18 cellular contexts compared by ENCODE assay signal in the genomic region with DNA sequence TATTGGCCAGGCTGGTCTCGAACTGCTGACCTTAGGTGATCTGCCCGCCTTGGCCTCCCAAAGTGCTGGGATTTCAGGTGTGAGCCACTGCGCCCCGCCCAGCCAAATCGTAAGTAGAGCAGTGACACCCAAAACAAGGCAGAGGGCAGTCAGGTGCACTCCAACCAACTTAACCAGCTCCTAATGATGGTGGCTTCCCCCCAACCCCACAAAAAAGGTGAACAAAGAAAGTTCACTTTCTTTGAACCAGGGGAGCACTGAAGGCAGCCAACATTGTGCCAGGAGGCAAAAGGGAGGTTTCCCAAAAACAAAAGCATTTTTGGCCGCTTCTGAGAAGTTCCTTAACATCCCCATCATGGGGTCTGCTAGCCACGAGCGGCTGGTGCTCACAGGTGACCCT. TPM values are rescaled to one million over a fixed set of nuclear protein-coding genes. Genes with fewer than 3 reads are reported as not detected.
A peak's percentile ranks its signal among the peaks of the same experiment; 100 is the strongest.
DNase-seq lines count a peak whose midpoint lies in the region; ATAC-seq, FAIRE-seq and TF ChIP-seq lines count a peak whose summit lies in the region.
"Had no signal": no experiment of that assay in that cellular context is flagged by ENCODE, and none has a peak within 500 bp of the region (broad histone marks: within the 10 kb centered on the region; RNA-seq: fewer than 3 reads in every experiment).

No MANE protein-coding gene starts in this region.

- peaks cover 12% of the 10 kb centered on the region for H3K27me3 Mint-ChIP-seq in GM23338 (ENCODE audit: insufficient read depth, low read depth, poor library complexity)
- H3K27me3 Mint-ChIP-seq in activated naive CD8-positive, alpha-beta T cell treated with anti-CD3 and anti-CD28 coated beads, Interleukin-2, amount 50 U/mL, for 24 hours: peaks cover 3% of the 10 kb centered on the region

- 92% methylated on average over 8 of the region's 8 CpGs; no CpG with 5 or more reads in 1 of the 2 experiments for WGBS in H1 (ENCODE audit: extremely low coverage in 1 of 2, insufficient coverage in 1 of 2, insufficient read length in 1 of 2, insufficient replicate concordance in 2 of 2, low coverage in 1 of 2, low lambda C conversion rate in 2 of 2, missing lambda C conversion rate in 1 of 2), 2 experiments
- WGBS in mesendoderm (ENCODE audit: extremely low coverage, insufficient coverage, low lambda C conversion rate): no CpG with 5 or more reads among the region's 8 CpGs
- 82 to 83% methylated on average over 8 of the region's 8 CpGs for WGBS in pancreas, 2 donors

- H3K4me1 ChIP-seq in GM23338 (ENCODE audit: insufficient read depth): peaks cover 26% of the 10 kb centered on the region
- peaks cover 0 to 24% (median 15%) of the 10 kb centered on the region in 4 experiments; a peak in 6 of 7 replicates for H3K4me1 ChIP-seq in H1 (replicated peaks in 1 of 4; ENCODE audit: control insufficient read depth in 3 of 4, insufficient read depth in 4 of 4, low read length in 3 of 4)
- H3K4me1 ChIP-seq in mesendoderm (ENCODE audit: control insufficient read depth, low read depth, low read length): peaks cover 10% of the 10 kb centered on the region
- H3K4me1 ChIP-seq in pancreas: no peaks in the 10 kb centered on the region

- H4K8ac ChIP-seq in H1 (ENCODE audit: extremely low read depth, insufficient read depth, low read length): no peak overlapping the region
- H4K8ac ChIP-seq in mesendoderm (ENCODE audit: low read depth, low read length): no peak overlapping the region

- ATAC-seq in GM23338: peak; percentile 37
- no peak for ATAC-seq in activated naive CD8-positive, alpha-beta T cell treated with anti-CD3 and anti-CD28 coated beads, Interleukin-2, amount 50 U/mL, for 24 hours
- ATAC-seq in pancreas: no peak

- H4K20me1 ChIP-seq in GM23338 (replicated peaks; ENCODE audit: insufficient read depth) (no peaks in the 10 kb centered on the region), H1 (replicated peaks in 1 of 2; ENCODE audit: control insufficient read depth in 1 of 2, insufficient read depth in 2 of 2, low read length in 2 of 2) (no peaks in the 10 kb centered on the region)
- H4K20me1 ChIP-seq: BLaER1 had no signal

- H4K5ac ChIP-seq in H1 (ENCODE audit: insufficient read length, low read depth, low read length): no peak overlapping the region
- H4K5ac ChIP-seq in mesendoderm (ENCODE audit: low read length): no peak overlapping the region

- TF ChIP-seq RAD21 in H1 (IDR thresholded peaks at IDR 0.05 in 1 of 2, conservative IDR thresholded peaks at IDR 0.05 in 1 of 2; ENCODE audit: low read depth in 2 of 2, low read length in 2 of 2): peak; percentile 31 to 46; a peak in 3 of 4 replicates

- no peak overlapping the region for H3K14ac ChIP-seq in H1 (ENCODE audit: insufficient read length)

- intact Hi-C loops in pancreas (cut with DNase I): no loop called here

- H3K9me2 ChIP-seq in GM23338 (ENCODE audit: insufficient read depth): no peaks in the 10 kb centered on the region

- TF ChIP-seq EP300 in H1 (IDR thresholded peaks at IDR 0.05; ENCODE audit: borderline replicate concordance in 1 of 2, low read depth in 2 of 2, low read length in 2 of 2): no peak

- peak overlapping the region; percentile 8 for H4K91ac ChIP-seq in H1 (replicated peaks; ENCODE audit: insufficient read length, low read length)

- peak overlapping the region; percentile 90; the same call in 1 of the 2 replicates for H2BK12ac ChIP-seq in H1 (ENCODE audit: low read depth, low read length)

- H2AK5ac ChIP-seq in H1 (ENCODE audit: low read depth, low read length): 0 out of 2 replicates have a peak overlapping the region, but pooled peaks have one; percentile 39
- H2AK5ac ChIP-seq in mesendoderm (ENCODE audit: low read length): no peak overlapping the region

- H3K23ac ChIP-seq in H1 (ENCODE audit: insufficient read length): no peak overlapping the region
- H3K23ac ChIP-seq in mesendoderm (ENCODE audit: low read length): no peak overlapping the region

- H3K27ac ChIP-seq in GM23338 (ENCODE audit: low read depth) (peak overlapping the region; percentile 7; the same call in 1 of the 2 replicates), H1 (ENCODE audit: low read depth, low read length) (peak overlapping the region; percentile 60; the same call in 1 of the 2 replicates), mesendoderm (ENCODE audit: low read depth, low read length) (no peak overlapping the region), pancreas (no peak overlapping the region)
- H3K27ac ChIP-seq: BLaER1 had no signal

- H3K18ac ChIP-seq in H1 (ENCODE audit: extremely low read depth, low read length) (peak overlapping the region; percentile 38), mesendoderm (ENCODE audit: low read length) (no peak overlapping the region)

- H3K27ac Mint-ChIP-seq in GM23338: peak overlapping the region; percentile 62; the same call in 1 of the 2 replicates
- no peak overlapping the region for H3K27ac Mint-ChIP-seq in activated naive CD8-positive, alpha-beta T cell treated with anti-CD3 and anti-CD28 coated beads, Interleukin-2, amount 50 U/mL, for 24 hours
- H3K27ac Mint-ChIP-seq: HFFc6 had no signal

- H3F3A ChIP-seq in GM23338 (replicated peaks; ENCODE audit: low read depth): peaks cover 16% of the 10 kb centered on the region; the same call in 1 of the 2 replicates

- H3K56ac ChIP-seq in H1 (replicated peaks; ENCODE audit: insufficient read length, low read depth, low read length) (no peak overlapping the region), mesendoderm (ENCODE audit: low read length) (peak overlapping the region; percentile 34)

- peak overlapping the region; percentile 75 for H2BK15ac ChIP-seq in H1 (ENCODE audit: low read length)
- H2BK15ac ChIP-seq in mesendoderm (replicated peaks; ENCODE audit: low read depth): no peak overlapping the region

- H3K4me3 ChIP-seq in GM23338 (no peak overlapping the region), H1 (ENCODE audit: extremely low read depth in 1 of 4, insufficient read depth in 2 of 4, low read depth in 3 of 4, low read length in 4 of 4) (no peak overlapping the region), mesendoderm (ENCODE audit: low read length) (no peak overlapping the region), pancreas (no peak overlapping the region)
- H3K4me3 ChIP-seq in Jurkat, Clone E6-1 (ENCODE audit: low read length): no peak overlapping the region
- H3K4me3 ChIP-seq: BLaER1 had no signal

- H2BK120ac ChIP-seq in H1 (replicated peaks; ENCODE audit: low read depth, low read length): peak overlapping the region; percentile 2
- no peak overlapping the region for H2BK120ac ChIP-seq in mesendoderm (ENCODE audit: low read depth, low read length)

- CTCF ChIA-PET in H1 (lab: Charles Lee; ENCODE audit: partially characterized antibody): interaction anchor here (0.7 to 3.1 kb wide), 17 partner anchors 9 to 105 kb away, joined by 3 to 18 read pairs (median 4); a partner anchor contains a TSS

- H3K36me3 Mint-ChIP-seq in GM23338 (ENCODE audit: low read depth): peaks cover 22% of the 10 kb centered on the region
- H3K36me3 Mint-ChIP-seq in activated naive CD8-positive, alpha-beta T cell treated with anti-CD3 and anti-CD28 coated beads, Interleukin-2, amount 50 U/mL, for 24 hours (ENCODE audit: low read depth): no peaks in the 10 kb centered on the region
- H3K36me3 Mint-ChIP-seq: CD8-positive, alpha-beta memory T cell had no signal

- H3K36me3 ChIP-seq in GM23338 (ENCODE audit: insufficient read depth): no peaks in the 10 kb centered on the region
- H3K36me3 ChIP-seq in H1 (ENCODE audit: control insufficient read depth in 2 of 4, insufficient read depth in 4 of 4, low read length in 3 of 4): no peaks in the 10 kb centered on the region
- no peaks in the 10 kb centered on the region for H3K36me3 ChIP-seq in mesendoderm (ENCODE audit: control insufficient read depth, insufficient read depth, low read length)
- H3K36me3 ChIP-seq in pancreas: no peaks in the 10 kb centered on the region
- H3K36me3 ChIP-seq: BLaER1 had no signal

- H3K27me3 ChIP-seq in GM23338 (ENCODE audit: insufficient read depth) (no peaks in the 10 kb centered on the region), H1 (replicated peaks in 1 of 4; ENCODE audit: control insufficient read depth in 3 of 4, extremely low read depth in 1 of 4, insufficient read depth in 3 of 4, low read length in 3 of 4) (no peaks in the 10 kb centered on the region), mesendoderm (ENCODE audit: insufficient read depth, low read length, poor library complexity) (no peaks in the 10 kb centered on the region), pancreas (no peaks in the 10 kb centered on the region)
- H3K27me3 ChIP-seq: BLaER1 had no signal

- no peaks in the 10 kb centered on the region for H3K79me2 ChIP-seq in GM23338 (replicated peaks; ENCODE audit: insufficient read depth)
- no peaks in the 10 kb centered on the region for H3K79me2 ChIP-seq in H1 (ENCODE audit: control insufficient read depth in 1 of 2, insufficient read depth in 2 of 2, low read length in 2 of 2)
- H3K79me2 ChIP-seq in mesendoderm (ENCODE audit: control insufficient read depth, insufficient read depth, low read length): no peaks in the 10 kb centered on the region

- H3K4me3 Mint-ChIP-seq in GM23338: no peak overlapping the region
- no peak overlapping the region for H3K4me3 Mint-ChIP-seq in activated naive CD8-positive, alpha-beta T cell treated with anti-CD3 and anti-CD28 coated beads, Interleukin-2, amount 50 U/mL, for 24 hours
- H3K4me3 Mint-ChIP-seq: CD8-positive, alpha-beta memory T cell; HFFc6 had no signal

- peak; percentile 72 for DNase-seq in GM23338 (ENCODE audit: low spot score)
- peak; percentile 69 for DNase-seq in Jurkat, Clone E6-1 (ENCODE audit: low read depth, low spot score)
- no peak for DNase-seq in H1 (ENCODE audit: low read depth in 1 of 2, low spot score in 2 of 2)
- no peak for DNase-seq in mesendoderm
- DNase-seq in activated naive CD8-positive, alpha-beta T cell treated with anti-CD3 and anti-CD28 coated beads, Interleukin-2, amount 50 U/mL, for 24 hours: no peak
- DNase-seq in pancreas: no peak
- no peak for DNase-seq in DMS114 treated with DMSO at 0.1 percent for 48 hours (lab: John Stamatoyannopoulos, UW; ENCODE audit: unreplicated experiment)
- DNase-seq: 8988T; AML-193; CD8-positive, alpha-beta memory T cell; DMS79; H7; HFFc6; KG1 had no signal

- peaks cover 26% of the 10 kb centered on the region for H3K9me3 Mint-ChIP-seq in GM23338
- no peaks in the 10 kb centered on the region for H3K9me3 Mint-ChIP-seq in activated naive CD8-positive, alpha-beta T cell treated with anti-CD3 and anti-CD28 coated beads, Interleukin-2, amount 50 U/mL, for 24 hours

- peaks cover 29% of the 10 kb centered on the region for H3K4me1 Mint-ChIP-seq in GM23338
- H3K4me1 Mint-ChIP-seq in activated naive CD8-positive, alpha-beta T cell treated with anti-CD3 and anti-CD28 coated beads, Interleukin-2, amount 50 U/mL, for 24 hours: peaks cover 5% of the 10 kb centered on the region
- H3K4me1 Mint-ChIP-seq: CD8-positive, alpha-beta memory T cell had no signal

- no peaks in the 10 kb centered on the region for H3K79me1 ChIP-seq in H1 (ENCODE audit: low read depth, low read length)
- H3K79me1 ChIP-seq in mesendoderm (ENCODE audit: low read length): no peaks in the 10 kb centered on the region

- peak overlapping the region; percentile 71; the same call in 1 of the 2 replicates for H2BK5ac ChIP-seq in H1 (ENCODE audit: low read depth, low read length)
- H2BK5ac ChIP-seq in mesendoderm (ENCODE audit: low read length): no peak overlapping the region

- H3K9me3 ChIP-seq in H1 (ENCODE audit: insufficient read depth in 2 of 2, low read depth in 1 of 2, low read length in 1 of 2) (no peaks in the 10 kb centered on the region), pancreas (no peaks in the 10 kb centered on the region)
- H3K9me3 ChIP-seq: BLaER1 had no signal

- peak overlapping the region; percentile 86 for H2BK20ac ChIP-seq in H1 (ENCODE audit: low read length)

- TF ChIP-seq POLR2A in H1 (IDR thresholded peaks at IDR 0.05; ENCODE audit: control extremely low read depth in 1 of 2, low read depth in 2 of 2, low read length in 2 of 2): no peak

- TF ChIP-seq CTCF in GM23338 (conservative IDR thresholded peaks at IDR 0.05; ENCODE audit: low read depth in 2 of 2) (peak; percentile 39 to 56), H1 (IDR thresholded peaks at IDR 0.05; ENCODE audit: control extremely low read depth in 1 of 3, insufficient read depth in 1 of 3, low read depth in 1 of 3, low read length in 3 of 3) (peak; percentile 39 to 52 (median 45)), pancreas (IDR thresholded peaks at IDR 0.05) (no peak)

- H2AFZ ChIP-seq in GM23338 (peak overlapping the region; percentile 23; the same call in 1 of the 2 replicates), H1 (ENCODE audit: low read length) (peak overlapping the region; percentile 84; the same call in 1 of the 2 replicates)

- FAIRE-seq in H1 (lab: Jason Lieb, UNC) (no peak), pancreas (lab: Jason Lieb, UNC) (no peak)
- FAIRE-seq: G401.6, GM12892, HTR-8/SVneo had no signal

- H3K4me2 ChIP-seq in GM23338 (no peak overlapping the region), H1 (ENCODE audit: insufficient read depth in 1 of 2, low read depth in 2 of 2, low read length in 2 of 2) (no peak overlapping the region), mesendoderm (ENCODE audit: low read length) (no peak overlapping the region)
- H3K4me2 ChIP-seq: BLaER1 had no signal

- H3K9ac ChIP-seq in H1 (replicated peaks in 1 of 4; ENCODE audit: extremely low read depth in 1 of 4, low read depth in 3 of 4, low read length in 3 of 4): no peak overlapping the region
- no peak overlapping the region for H3K9ac ChIP-seq in mesendoderm (ENCODE audit: low read length)
- H3K9ac ChIP-seq: BLaER1 had no signal

- POLR2A ChIA-PET in H1 (lab: Charles Lee; ENCODE audit: partially characterized antibody): interaction anchor here (0.7 to 38.5 kb wide), 10 partner anchors 9 to 61 kb away, joined by 3 to 985 read pairs (median 5); a partner anchor contains a TSS

- H3K4ac ChIP-seq in H1 (replicated peaks; ENCODE audit: insufficient read length, low read depth, low read length): peak overlapping the region; percentile 12
- H3K4ac ChIP-seq in mesendoderm (ENCODE audit: low read depth, low read length): no peak overlapping the region

- H3K23me2 ChIP-seq in H1 (ENCODE audit: low read depth, low read length): 0 out of 2 replicates have a peak, but pooled peaks cover 2% of the 10 kb centered on the region

RNA-seq across cellular contexts. Expression of a gene that starts 9.6 kb away (rescaled TPM):
- 0.07 and 0.08 TPM in 2 replicates for total RNA-seq in GM23338 (2014; rRNA removed; shearing (Covaris generic))
- polyA plus RNA-seq in GM23338 (2016; fragmentation: Nextera tagmentation; extraction: Ambion mirVana): not detected in 2 replicates
- polyA plus RNA-seq in Jurkat, Clone E6-1 (2012; ENCODE audit: insufficient read depth, insufficient read length): not detected
- total RNA-seq in H1 (2021; fragmentation: NEBNext Ultra II Directional; extraction: Animal tissue kit (Norgen Biotek cat#: 25700)): 0.13 TPM in 1 of 2 replicates, not detected in the other
- not detected in 2 replicates for polyA plus RNA-seq in H1 (2011; rRNA removed)
- polyA plus RNA-seq in H1 (2011; cell fraction: cytosol; rRNA removed): not detected
- polyA plus RNA-seq in H1 (2011; cell fraction: nucleus; rRNA removed): 0.06 TPM
- not detected in 4 replicates for polyA plus RNA-seq in H1 (2012, experiment 1 of 2)
- polyA plus RNA-seq in H1 (2012, experiment 2 of 2): not detected
- not detected for polyA plus RNA-seq in H1 (2013, experiment 1 of 2)
- polyA plus RNA-seq in H1 (2013, experiment 2 of 2): not detected
- polyA minus RNA-seq in H1 (2011; rRNA and poly(A)+ RNA removed): not detected in 2 replicates
- polyA minus RNA-seq in H1 (2011; cell fraction: cytosol; rRNA and poly(A)+ RNA removed): not detected
- not detected for polyA minus RNA-seq in H1 (2011; cell fraction: nucleus; rRNA and poly(A)+ RNA removed)
- polyA plus RNA-seq in mesendoderm (2013, experiment 1 of 2): 0.01 TPM
- polyA plus RNA-seq in mesendoderm (2013, experiment 2 of 2): not detected
- total RNA-seq in pancreas: not detected
- not detected for polyA plus RNA-seq in pancreas
- total RNA-seq: CD8-positive, alpha-beta memory T cell; H7; HFFc6 had no signal
- polyA plus RNA-seq: CD8-positive, alpha-beta memory T cell had no signal

RNA-seq across cellular contexts. Expression of a gene that starts 23.9 kb away (rescaled TPM):
- total RNA-seq in GM23338 (2014; rRNA removed; shearing (Covaris generic)): 452 and 455 TPM in 2 replicates
- polyA plus RNA-seq in GM23338 (2016; fragmentation: Nextera tagmentation; extraction: Ambion mirVana) (435 and 450 TPM in 2 replicates), H1 (2011; rRNA removed) (241 and 344 TPM in 2 replicates), pancreas (10 to 100 TPM; 50.7 to 84.7 TPM)
- polyA plus RNA-seq in Jurkat, Clone E6-1 (2012; ENCODE audit: insufficient read depth, insufficient read length): 312 TPM
- total RNA-seq in H1 (2021; fragmentation: NEBNext Ultra II Directional; extraction: Animal tissue kit (Norgen Biotek cat#: 25700)): 263 and 281 TPM in 2 replicates
- polyA plus RNA-seq in H1 (2011; cell fraction: cytosol; rRNA removed): 302 TPM
- 166 TPM for polyA plus RNA-seq in H1 (2011; cell fraction: nucleus; rRNA removed)
- 273 to 334 TPM (median 320 TPM) in 4 replicates for polyA plus RNA-seq in H1 (2012, experiment 1 of 2)
- polyA plus RNA-seq in H1 (2012, experiment 2 of 2): 440 TPM
- 244 TPM for polyA plus RNA-seq in H1 (2013, experiment 1 of 2)
- 251 TPM for polyA plus RNA-seq in H1 (2013, experiment 2 of 2)
- 58.6 and 61.0 TPM in 2 replicates for polyA minus RNA-seq in H1 (2011; rRNA and poly(A)+ RNA removed)
- polyA minus RNA-seq in H1 (2011; cell fraction: cytosol; rRNA and poly(A)+ RNA removed): 117 TPM
- polyA minus RNA-seq in H1 (2011; cell fraction: nucleus; rRNA and poly(A)+ RNA removed): 80.9 TPM
- 283 TPM for polyA plus RNA-seq in mesendoderm (2013, experiment 1 of 2)
- polyA plus RNA-seq in mesendoderm (2013, experiment 2 of 2): 289 TPM
- 10 to 100 TPM; 34.6 to 65.6 (median 53.9) TPM for total RNA-seq in pancreas

RNA-seq across cellular contexts. Expression of a gene that starts 26.8 kb away (rescaled TPM):
- total RNA-seq in GM23338 (2014; rRNA removed; shearing (Covaris generic)): 304 and 345 TPM in 2 replicates
- 579 and 599 TPM in 2 replicates for polyA plus RNA-seq in GM23338 (2016; fragmentation: Nextera tagmentation; extraction: Ambion mirVana)
- 353 TPM for polyA plus RNA-seq in Jurkat, Clone E6-1 (2012; ENCODE audit: insufficient read depth, insufficient read length)
- 556 and 563 TPM in 2 replicates for total RNA-seq in H1 (2021; fragmentation: NEBNext Ultra II Directional; extraction: Animal tissue kit (Norgen Biotek cat#: 25700))
- 350 and 373 TPM in 2 replicates for polyA plus RNA-seq in H1 (2011; rRNA removed)
- polyA plus RNA-seq in H1 (2011; cell fraction: cytosol; rRNA removed): 393 TPM
- polyA plus RNA-seq in H1 (2011; cell fraction: nucleus; rRNA removed): 141 TPM
- 386 to 417 TPM (median 389 TPM) in 4 replicates for polyA plus RNA-seq in H1 (2012, experiment 1 of 2)
- 229 TPM for polyA plus RNA-seq in H1 (2012, experiment 2 of 2)
- 302 TPM for polyA plus RNA-seq in H1 (2013, experiment 1 of 2)
- 299 TPM for polyA plus RNA-seq in H1 (2013, experiment 2 of 2)
- polyA minus RNA-seq in H1 (2011; rRNA and poly(A)+ RNA removed): 74.5 and 90.5 TPM in 2 replicates
- 107 TPM for polyA minus RNA-seq in H1 (2011; cell fraction: cytosol; rRNA and poly(A)+ RNA removed)
- polyA minus RNA-seq in H1 (2011; cell fraction: nucleus; rRNA and poly(A)+ RNA removed): 87.5 TPM
- polyA plus RNA-seq in mesendoderm (2013, experiment 1 of 2): 447 TPM
- polyA plus RNA-seq in mesendoderm (2013, experiment 2 of 2): 445 TPM
- 10 to 100 TPM; 24.5 to 61.6 (median 44.8) TPM for total RNA-seq in pancreas
- polyA plus RNA-seq in pancreas: 10 to 100 TPM; 47.0 to 52.7 TPM

RNA-seq across cellular contexts. Expression of a gene that starts 46.8 kb away (rescaled TPM):
- 83.7 and 101 TPM in 2 replicates for total RNA-seq in GM23338 (2014; rRNA removed; shearing (Covaris generic))
- polyA plus RNA-seq in GM23338 (2016; fragmentation: Nextera tagmentation; extraction: Ambion mirVana): 47.5 and 50.6 TPM in 2 replicates
- polyA plus RNA-seq in Jurkat, Clone E6-1 (2012; ENCODE audit: insufficient read depth, insufficient read length): 28.0 TPM
- total RNA-seq in H1 (2021; fragmentation: NEBNext Ultra II Directional; extraction: Animal tissue kit (Norgen Biotek cat#: 25700)): 74.6 and 75.9 TPM in 2 replicates
- polyA plus RNA-seq in H1 (2011; rRNA removed): 90.2 and 106 TPM in 2 replicates
- polyA plus RNA-seq in H1 (2011; cell fraction: cytosol; rRNA removed): 105 TPM
- polyA plus RNA-seq in H1 (2011; cell fraction: nucleus; rRNA removed): 153 TPM
- 65.3 to 93.7 TPM (median 87.0 TPM) in 4 replicates for polyA plus RNA-seq in H1 (2012, experiment 1 of 2)
- polyA plus RNA-seq in H1 (2012, experiment 2 of 2): 74.6 TPM
- 53.0 TPM for polyA plus RNA-seq in H1 (2013, experiment 1 of 2)
- polyA plus RNA-seq in H1 (2013, experiment 2 of 2): 51.3 TPM
- 107 and 109 TPM in 2 replicates for polyA minus RNA-seq in H1 (2011; rRNA and poly(A)+ RNA removed)
- 52.0 TPM for polyA minus RNA-seq in H1 (2011; cell fraction: cytosol; rRNA and poly(A)+ RNA removed)
- 71.2 TPM for polyA minus RNA-seq in H1 (2011; cell fraction: nucleus; rRNA and poly(A)+ RNA removed)
- 21.6 TPM for polyA plus RNA-seq in mesendoderm (2013, experiment 1 of 2)
- 23.0 TPM for polyA plus RNA-seq in mesendoderm (2013, experiment 2 of 2)
- 10 to 100 TPM; 12.1 to 21.7 (median 17.4) TPM for total RNA-seq in pancreas
- 10 to 100 TPM; 26.4 to 29.8 TPM for polyA plus RNA-seq in pancreas

RNA-seq across cellular contexts. Expression of a gene that starts 55.0 kb away (rescaled TPM):
- total RNA-seq in GM23338 (2014; rRNA removed; shearing (Covaris generic)): 12.4 and 15.9 TPM in 2 replicates
- 17.8 and 20.8 TPM in 2 replicates for polyA plus RNA-seq in GM23338 (2016; fragmentation: Nextera tagmentation; extraction: Ambion mirVana)
- polyA plus RNA-seq in Jurkat, Clone E6-1 (2012; ENCODE audit: insufficient read depth, insufficient read length): 47.3 TPM
- 29.5 and 32.1 TPM in 2 replicates for total RNA-seq in H1 (2021; fragmentation: NEBNext Ultra II Directional; extraction: Animal tissue kit (Norgen Biotek cat#: 25700))
- polyA plus RNA-seq in H1 (2011; rRNA removed): 25.1 and 33.4 TPM in 2 replicates
- polyA plus RNA-seq in H1 (2011; cell fraction: cytosol; rRNA removed): 35.7 TPM
- 106 TPM for polyA plus RNA-seq in H1 (2011; cell fraction: nucleus; rRNA removed)
- polyA plus RNA-seq in H1 (2012, experiment 1 of 2): 22.0 to 26.7 TPM (median 22.5 TPM) in 4 replicates
- polyA plus RNA-seq in H1 (2012, experiment 2 of 2): 9.1 TPM
- 10.9 TPM for polyA plus RNA-seq in H1 (2013, experiment 1 of 2)
- 7.7 TPM for polyA plus RNA-seq in H1 (2013, experiment 2 of 2)
- 44.1 and 62.2 TPM in 2 replicates for polyA minus RNA-seq in H1 (2011; rRNA and poly(A)+ RNA removed)
- polyA minus RNA-seq in H1 (2011; cell fraction: cytosol; rRNA and poly(A)+ RNA removed): 25.1 TPM
- 91.2 TPM for polyA minus RNA-seq in H1 (2011; cell fraction: nucleus; rRNA and poly(A)+ RNA removed)
- polyA plus RNA-seq in mesendoderm (2013, experiment 1 of 2): 8.1 TPM
- 6.6 TPM for polyA plus RNA-seq in mesendoderm (2013, experiment 2 of 2)
- total RNA-seq in pancreas: 10 to 100 TPM; 29.3 to 60.3 (median 35.9) TPM
- 10 to 100 TPM; 78.9 to 83.5 TPM for polyA plus RNA-seq in pancreas

Comparison
In these comparisons a context has a peak if more than half of its experiments do, and no peak if none do; other contexts are left out.
1. DNase-seq: peak in GM23338 (single experiment) and Jurkat, Clone E6-1 (single experiment); none in H1 (0 of 2), mesendoderm (single experiment), activated naive CD8-positive, alpha-beta T cell treated with anti-CD3 and anti-CD28 coated beads, Interleukin-2, amount 50 U/mL, for 24 hours (single experiment), pancreas (0 of 6) and DMS114 treated with DMSO at 0.1 percent for 48 hours (single experiment).
2. H3K27ac ChIP-seq: peak in GM23338 (single experiment) and H1 (single experiment); none in mesendoderm (single experiment) and pancreas (0 of 4).
3. CTCF ChIP-seq: peak in GM23338 (2 of 2) and H1 (3 of 3); none in pancreas (0 of 4).